Comparison of ENCODE assay signal across 8 cellular contexts in genomic region chr10:80203835-80204148, GRCh38. TPM values are rescaled to one million over a fixed set of nuclear protein-coding genes. Genes with fewer than 3 reads are reported as not detected.
DNase-seq lines count a peak whose midpoint lies in the region; ATAC-seq and TF ChIP-seq lines count a peak whose summit lies in the region.

No MANE protein-coding gene starts in this region.

- peaks cover 70% of the 10 kb centered on the region for H3K79me2 ChIP-seq in SK-N-SH (ENCODE audit: insufficient read depth)

- TF ChIP-seq RAD21 in SK-N-SH (IDR thresholded peaks at IDR 0.05; ENCODE audit: low read length) = no peak

- H3K9me3 ChIP-seq in SK-N-SH (no peaks in the 10 kb centered on the region), WERI-Rb-1 (ENCODE audit: severe bottlenecking) (no peaks in the 10 kb centered on the region), right cardiac atrium (ENCODE audit: control insufficient read depth, low read length) (no peaks in the 10 kb centered on the region), stomach (no peaks in the 10 kb centered on the region)

- H3K9me2 ChIP-seq in SK-N-SH = no peaks in the 10 kb centered on the region

- no peak for ATAC-seq in SK-N-SH treated with all-trans-retinoic acid at 6 μM for 48 hours
- no peak for ATAC-seq in right cardiac atrium

- TF ChIP-seq EP300 in SK-N-SH (IDR thresholded peaks at IDR 0.05; ENCODE audit: borderline replicate concordance in 1 of 2, low read depth in 1 of 2, low read length in 1 of 2) (no peak), stomach (IDR thresholded peaks at IDR 0.05) (no peak)

- H3K4me3 ChIP-seq in SK-N-SH (ENCODE audit: low read depth in 2 of 2, low read length in 1 of 2) (peak overlapping the region; percentile 72 to 75; a peak in 3 of 4 replicates), WERI-Rb-1 (ENCODE audit: low read depth, low read length) (no peak overlapping the region), right cardiac atrium (ENCODE audit: low read length) (peak overlapping the region; percentile 97), stomach (peak overlapping the region; percentile 76 to 97 (median 81))

- intact Hi-C loops in right cardiac atrium (cut with DNase I) = loop anchor here in 2 of 4 donors (5.0 kb wide), 1 partner anchor 36 kb away; no protein-coding TSS in a partner anchor
- intact Hi-C loops in stomach (cut with DNase I; ENCODE audit: low total_unique reads) = no loop called here

- no peaks in the 10 kb centered on the region for H3K27me3 ChIP-seq in SK-N-SH (ENCODE audit: insufficient read depth)
- H3K27me3 ChIP-seq in WERI-Rb-1 (ENCODE audit: insufficient read depth, low read depth, severe bottlenecking) = no peaks in the 10 kb centered on the region
- H3K27me3 ChIP-seq in right cardiac atrium (ENCODE audit: control insufficient read depth, insufficient read depth) = no peaks in the 10 kb centered on the region
- H3K27me3 ChIP-seq in stomach = no peaks in the 10 kb centered on the region

- no peak for TF ChIP-seq CTCF in SK-N-SH (IDR thresholded peaks at IDR 0.05)
- TF ChIP-seq CTCF in WERI-Rb-1 (IDR thresholded peaks at IDR 0.05; ENCODE audit: low read depth, low read length) = no peak
- TF ChIP-seq CTCF in stomach (IDR thresholded peaks at IDR 0.05) = no peak

- WGBS in SK-N-SH (ENCODE audit: low lambda C conversion rate) = 73% methylated on average over 2 of the region's 2 CpGs
- 19% methylated on average over 2 of the region's 2 CpGs for WGBS in right cardiac atrium
- 4 to 12% (median 7%) methylated on average over 2 of the region's 2 CpGs for WGBS in stomach, 5 donors

- CTCF ChIA-PET in SK-N-SH (lab: Yijun Ruan, JAX) = no interaction called here

- H3F3A ChIP-seq in SK-N-SH (replicated peaks; ENCODE audit: insufficient read depth) = no peaks in the 10 kb centered on the region

- no peak overlapping the region for H2AFZ ChIP-seq in SK-N-SH (ENCODE audit: low read depth)

- DNase-seq in SK-N-SH (no peak), WERI-Rb-1 (no peak), right cardiac atrium (no peak), stomach (no peak), midbrain (lab: John Stamatoyannopoulos, UW) (no peak), globus pallidus (ENCODE audit: low spot score) (no peak), NCI-H146 treated with DMSO at 0.1 percent for 48 hours (lab: John Stamatoyannopoulos, UW; ENCODE audit: unreplicated experiment) (no peak)

- H3K4me1 ChIP-seq in SK-N-SH (ENCODE audit: control insufficient read depth in 1 of 2, insufficient read depth in 2 of 2, low read depth in 1 of 2, low read length in 1 of 2) = peaks cover 11 to 17% of the 10 kb centered on the region in 2 experiments; a peak in 2 of 4 replicates
- peaks cover 34% of the 10 kb centered on the region for H3K4me1 ChIP-seq in right cardiac atrium (ENCODE audit: control insufficient read depth, insufficient read depth, low read length)
- H3K4me1 ChIP-seq in stomach = peaks cover 78 to 90% (median 83%) of the 10 kb centered on the region in 4 donors

- H3K36me3 ChIP-seq in SK-N-SH (replicated peaks in 1 of 2; ENCODE audit: control insufficient read depth in 1 of 2, insufficient read depth in 2 of 2, low read length in 1 of 2) (no peaks in the 10 kb centered on the region), WERI-Rb-1 (no peaks in the 10 kb centered on the region), stomach (peaks cover 0 to 7% (median 0%) of the 10 kb centered on the region in 4 donors)

- H3K4me2 ChIP-seq in SK-N-SH = peak overlapping the region; percentile 85

- H3K27ac ChIP-seq in SK-N-SH (ENCODE audit: low read depth in 2 of 2, low read length in 1 of 2) (peak overlapping the region in 1 of 2 experiments; percentile 47; a peak in 1 of 4 replicates), WERI-Rb-1 (peak overlapping the region; percentile 78), right cardiac atrium (ENCODE audit: low read length) (peak overlapping the region; percentile 100), stomach (peak overlapping the region; percentile 99 to 100 (median 99))

- POLR2A ChIA-PET in SK-N-SH (lab: Yijun Ruan, JAX) = no interaction called here

- TF ChIP-seq POLR2A in stomach (IDR thresholded peaks at IDR 0.05) = no peak

- H3K9ac ChIP-seq in SK-N-SH = peak overlapping the region; percentile 94; the same call in 1 of the 2 replicates

- H4K20me1 ChIP-seq in SK-N-SH (ENCODE audit: insufficient read depth) = peaks cover 33% of the 10 kb centered on the region

TF ChIP-seq in SK-N-SH, 30 proteins besides CTCF, POLR2A, EP300 and RAD21:
- TF ChIP-seq TEAD4 (IDR thresholded peaks at IDR 0.05; ENCODE audit: borderline replicate concordance, insufficient read depth) (no peak), TCF12 (IDR thresholded peaks at IDR 0.05) (no peak), EZH2phosphoT487 (IDR thresholded peaks at IDR 0.05; ENCODE audit: borderline replicate concordance, low read depth) (no peak), FOSL2 (IDR thresholded peaks at IDR 0.05; ENCODE audit: borderline replicate concordance, low read depth) (no peak), FOXJ3 (CRISPR knock-in tag; IDR thresholded peaks at IDR 0.05) (no peak)

TF ChIP-seq in SK-N-SH treated with all-trans-retinoic acid at 6 μM for 48 hours, 23 proteins besides CTCF, POLR2A, EP300 and RAD21:
- TF ChIP-seq PPARA (CRISPR knock-in tag; IDR thresholded peaks at IDR 0.05; ENCODE audit: borderline replicate concordance) (no peak), CSDC2 (CRISPR knock-in tag; IDR thresholded peaks at IDR 0.05) (no peak), SNAI2 (CRISPR knock-in tag; IDR thresholded peaks at IDR 0.05) (no peak), POU6F1 (CRISPR knock-in tag; IDR thresholded peaks at IDR 0.05; ENCODE audit: borderline replicate concordance, low read depth) (no peak), RARB (CRISPR knock-in tag; IDR thresholded peaks at IDR 0.05) (no peak), ZNF70 (CRISPR knock-in tag; IDR thresholded peaks at IDR 0.05) (no peak), PATZ1 (CRISPR knock-in tag; IDR thresholded peaks at IDR 0.05; ENCODE audit: borderline replicate concordance) (no peak), ARNTL (CRISPR knock-in tag; IDR thresholded peaks at IDR 0.05; ENCODE audit: borderline replicate concordance, low read depth) (no peak), ZC3H10 (CRISPR knock-in tag; IDR thresholded peaks at IDR 0.05) (no peak), OSR1 (CRISPR knock-in tag; IDR thresholded peaks at IDR 0.05) (no peak), ESRRG (CRISPR knock-in tag; IDR thresholded peaks at IDR 0.05) (no peak), ZNF8 (CRISPR knock-in tag; IDR thresholded peaks at IDR 0.05) (no peak), GLIS3 (CRISPR knock-in tag; IDR thresholded peaks at IDR 0.05) (no peak), TCF4 (CRISPR knock-in tag; IDR thresholded peaks at IDR 0.05; ENCODE audit: borderline replicate concordance) (no peak)
TF ChIP-seq in SK-N-SH treated with all-trans-retinoic acid at 6 μM for 48 hours: peak in this region for 0.

RNA-seq across cellular contexts. Expression of gene ANXA11, which starts 1.5 kb away (rescaled TPM):
- polyA plus RNA-seq in SK-N-SH (2012; rRNA removed) = 50.9 and 53.6 TPM in 2 replicates
- polyA plus RNA-seq in SK-N-SH (2012; cell fraction: cytosol; rRNA removed) = 42.2 and 48.2 TPM in 2 replicates
- 59.9 and 66.6 TPM in 2 replicates for polyA plus RNA-seq in SK-N-SH (2012; cell fraction: nucleus; rRNA removed)
- 100 to 1,000 TPM; 371 to 451 (median 403) TPM for total RNA-seq in right cardiac atrium
- 232 TPM for polyA plus RNA-seq in right cardiac atrium
- total RNA-seq in stomach = 100 to 1,000 TPM in 3 of 5 donors, 10 to 100 TPM in 2; 91.4 to 293 (median 109) TPM
- polyA plus RNA-seq in stomach = 100 to 1,000 TPM; 171 to 208 (median 181) TPM
